In the genomic region with DNA sequence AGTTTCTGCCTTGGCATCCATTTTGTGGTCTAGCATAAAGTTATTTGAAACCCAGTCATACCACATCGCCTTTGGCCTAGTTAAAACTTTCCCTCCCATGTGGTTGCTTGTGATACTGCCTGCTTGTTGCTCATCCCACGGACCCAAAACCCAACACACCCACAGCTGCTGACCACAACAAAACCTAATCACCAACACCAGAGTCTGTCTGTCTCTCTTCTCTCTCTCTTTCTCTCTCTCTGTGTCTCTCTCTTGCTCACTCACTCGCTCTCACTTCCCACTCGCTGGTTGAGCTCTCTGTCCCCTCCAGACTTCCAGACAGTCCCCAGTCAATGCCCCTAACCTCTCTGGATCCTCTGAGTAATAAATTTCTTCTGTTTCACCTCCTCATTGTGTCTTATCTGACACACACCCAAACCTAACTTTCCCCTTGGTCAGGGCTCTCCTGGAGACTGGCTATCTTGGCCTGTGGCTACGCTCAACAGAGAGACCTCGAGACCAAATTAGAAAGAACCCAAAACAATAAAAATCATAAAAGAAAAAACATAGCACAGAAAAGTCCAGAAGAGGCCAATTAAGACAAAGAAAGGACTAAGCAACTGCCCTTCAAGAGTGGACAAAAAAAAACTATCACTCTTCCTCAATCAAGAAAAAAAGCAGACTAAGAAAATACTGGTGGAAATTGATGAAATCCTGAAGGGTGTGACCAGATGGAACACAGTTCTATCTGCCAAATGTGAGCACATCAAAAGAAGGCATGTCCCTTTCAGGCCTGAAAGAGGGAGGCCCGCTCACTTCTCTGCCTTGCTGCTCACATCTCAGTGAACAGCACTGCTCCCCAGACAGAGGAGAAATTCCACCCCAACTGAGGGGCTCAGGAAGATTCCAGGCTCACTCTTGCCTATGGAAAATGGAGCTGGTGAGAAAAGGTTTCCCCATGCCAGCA, we compare ENCODE assay signal across 10 cellular contexts. TPM values are rescaled to one million over a fixed set of nuclear protein-coding genes. Genes with fewer than 3 reads are reported as not detected.
DNase-seq lines count a peak whose midpoint lies in the region; ATAC-seq and TF ChIP-seq lines count a peak whose summit lies in the region.
"Had no signal": no experiment of that assay in that cellular context is flagged by ENCODE, and none has a peak within 500 bp of the region (broad histone marks: within the 10 kb centered on the region; RNA-seq: fewer than 3 reads in every experiment).

No MANE protein-coding gene starts in this region.

- CTCF ChIA-PET in CD8-positive, alpha-beta T cell (lab: Charles Lee) = no interaction called here

- ATAC-seq in GM19452 (IDR thresholded peaks at IDR 0.05; ENCODE audit: unreplicated experiment) = peak; percentile 49
- ATAC-seq in HG03342 (IDR thresholded peaks at IDR 0.05; ENCODE audit: unreplicated experiment) = peak; percentile 48
- no peak for ATAC-seq in CD8-positive, alpha-beta T cell
- no peak for ATAC-seq in mucosa of descending colon
- no peak for ATAC-seq in GM18511 (IDR thresholded peaks at IDR 0.05; ENCODE audit: unreplicated experiment)

- intact Hi-C loops in CD8-positive, alpha-beta T cell (cut with DNase I, micrococcal nuclease) = no loop called here
- intact Hi-C loops in mucosa of descending colon (cut with DNase I, micrococcal nuclease) = no loop called here

- no peaks in the 10 kb centered on the region for H3K4me1 ChIP-seq in CD8-positive, alpha-beta T cell (ENCODE audit: insufficient read depth, low read length)
- H3K4me1 ChIP-seq in mucosa of descending colon (ENCODE audit: low read depth) = no peaks in the 10 kb centered on the region

- H3K27ac ChIP-seq in CD8-positive, alpha-beta T cell (ENCODE audit: low read depth, low read length) = no peak overlapping the region

- H3K4me1 Mint-ChIP-seq in activated naive CD8-positive, alpha-beta T cell treated with anti-CD3 and anti-CD28 coated beads for 36 hours = peaks cover 25% of the 10 kb centered on the region
- H3K4me1 Mint-ChIP-seq in CD8-positive, alpha-beta T cell (ENCODE audit: low read depth) = peaks cover 9% of the 10 kb centered on the region

- POLR2A ChIA-PET in CD8-positive, alpha-beta T cell (lab: Charles Lee) = no interaction called here

- peak overlapping the region; percentile 68 for H3K27ac Mint-ChIP-seq in activated naive CD8-positive, alpha-beta T cell treated with anti-CD3 and anti-CD28 coated beads for 36 hours
- no peak overlapping the region for H3K27ac Mint-ChIP-seq in CD8-positive, alpha-beta T cell

- H3K27me3 ChIP-seq in CD8-positive, alpha-beta T cell (ENCODE audit: insufficient read depth, low read length) = no peaks in the 10 kb centered on the region

- no peak overlapping the region for H3K4me3 ChIP-seq in CD8-positive, alpha-beta T cell (ENCODE audit: low read depth, low read length)
- H3K4me3 ChIP-seq in mucosa of descending colon = no peak overlapping the region

- H3K36me3 ChIP-seq in CD8-positive, alpha-beta T cell (ENCODE audit: insufficient read depth, low read length) = no peaks in the 10 kb centered on the region
- H3K36me3 ChIP-seq in mucosa of descending colon (ENCODE audit: low read depth) = no peaks in the 10 kb centered on the region

- H3K9me3 ChIP-seq in CD8-positive, alpha-beta T cell (ENCODE audit: low read length) = no peaks in the 10 kb centered on the region
- H3K9me3 ChIP-seq in mucosa of descending colon = no peaks in the 10 kb centered on the region

- DNase-seq in activated naive CD8-positive, alpha-beta T cell treated with anti-CD3 and anti-CD28 coated beads for 36 hours = peak; percentile 73
- peak; percentile 59 for DNase-seq in stimulated activated CD4-positive, alpha-beta T cell treated with anti-CD3 and anti-CD28 coated beads, Interleukin-4, amount 100 ng/mL, for 24 hours
- DNase-seq in CD8-positive, alpha-beta T cell = no peak
- DNase-seq in NCI-H2196 treated with DMSO at 0.1 percent for 48 hours (lab: John Stamatoyannopoulos, UW; ENCODE audit: unreplicated experiment) (no peak), mucosa of descending colon (no peak)
- DNase-seq: NCI-H1436 treated with DMSO at 0.1 percent for 48 hours, small intestine had no signal

- peaks cover 2% of the 10 kb centered on the region for H3K27me3 Mint-ChIP-seq in activated naive CD8-positive, alpha-beta T cell treated with anti-CD3 and anti-CD28 coated beads for 36 hours
- H3K27me3 Mint-ChIP-seq in CD8-positive, alpha-beta T cell (ENCODE audit: low read depth) = no peaks in the 10 kb centered on the region

- H3K4me3 Mint-ChIP-seq in activated naive CD8-positive, alpha-beta T cell treated with anti-CD3 and anti-CD28 coated beads for 36 hours = no peak overlapping the region
- H3K4me3 Mint-ChIP-seq in CD8-positive, alpha-beta T cell = no peak overlapping the region

- TF ChIP-seq CTCF in CD8-positive, alpha-beta T cell (IDR thresholded peaks at IDR 0.05) = no peak
- TF ChIP-seq CTCF in mucosa of descending colon (IDR thresholded peaks at IDR 0.05) = no peak

- H3K36me3 Mint-ChIP-seq in activated naive CD8-positive, alpha-beta T cell treated with anti-CD3 and anti-CD28 coated beads for 36 hours = peaks cover 20% of the 10 kb centered on the region
- H3K36me3 Mint-ChIP-seq in CD8-positive, alpha-beta T cell = no peaks in the 10 kb centered on the region

- no peaks in the 10 kb centered on the region for H3K9me3 Mint-ChIP-seq in activated naive CD8-positive, alpha-beta T cell treated with anti-CD3 and anti-CD28 coated beads for 36 hours
- no peaks in the 10 kb centered on the region for H3K9me3 Mint-ChIP-seq in CD8-positive, alpha-beta T cell

RNA-seq across cellular contexts. Expression of a gene that starts 41.4 kb away (rescaled TPM):
- 1 to 10 TPM; 2.5 to 2.8 TPM for total RNA-seq in activated naive CD8-positive, alpha-beta T cell treated with anti-CD3 and anti-CD28 coated beads for 36 hours
- total RNA-seq in CD8-positive, alpha-beta T cell = under 1 TPM; 0.68 to 1.00 TPM
- total RNA-seq in mucosa of descending colon = 10 to 100 TPM in 1 of 3 donors, 1 to 10 TPM in 2; 6.0 to 22.2 (median 6.4) TPM

Comparison
In these comparisons a context has a peak if more than half of its experiments do, and no peak if none do; other contexts are left out.
1. ATAC-seq: peak in GM19452 (single experiment) and HG03342 (single experiment); none in CD8-positive, alpha-beta T cell (single experiment), mucosa of descending colon (single experiment) and GM18511 (single experiment).
2. DNase-seq: peak in activated naive CD8-positive, alpha-beta T cell treated with anti-CD3 and anti-CD28 coated beads for 36 hours (single experiment) and stimulated activated CD4-positive, alpha-beta T cell treated with anti-CD3 and anti-CD28 coated beads, Interleukin-4, amount 100 ng/mL, for 24 hours (single experiment); none in CD8-positive, alpha-beta T cell (0 of 7), NCI-H2196 treated with DMSO at 0.1 percent for 48 hours (single experiment) and mucosa of descending colon (0 of 3).